In genomic region chr1:3633344-3634058, GRCh38 we compare ENCODE assay signal across 20 cellular contexts. TPM values are rescaled to one million over a fixed set of nuclear protein-coding genes. Genes with fewer than 3 reads are reported as not detected.
"Had no signal": no experiment of that assay in that cellular context is flagged by ENCODE, and none has a peak within 500 bp of the region (broad histone marks: within the 10 kb centered on the region; RNA-seq: fewer than 3 reads in every experiment).

No MANE protein-coding gene starts in this region.

- H3K27ac ChIP-seq: epithelial cell of prostate, esophagus muscularis mucosa, gastroesophageal sphincter, neutrophil, sigmoid colon had no signal

- H3K27ac Mint-ChIP-seq: dendritic cell treated with granulocyte-macrophage colony-stimulating factor and Interleukin-4, amounts not matched to agents 40 ng/mL and 50 ng/mL, for 4 days; immature natural killer cell; nephron had no signal

- H3K27me3 ChIP-seq: esophagus muscularis mucosa, gastroesophageal sphincter, neutrophil, sigmoid colon had no signal

- H3K9me3 ChIP-seq: esophagus muscularis mucosa, gastroesophageal sphincter, neutrophil, sigmoid colon had no signal

- DNase-seq: effector memory CD8-positive, alpha-beta T cell; immature natural killer cell; left colon; mesenchymal stem cell; midbrain; naive B cell; sigmoid colon; small intestine; stimulated activated CD4-positive, alpha-beta T cell treated with anti-CD3 and anti-CD28 coated beads, Interleukin-2, amount 100 ng/mL, for 48 hours; stimulated activated naive CD4-positive, alpha-beta T cell treated with Interleukin-2 at 50 U/mL for 16 hours; trophoblast cell had no signal

- H3K4me3 ChIP-seq: esophagus muscularis mucosa, gastroesophageal sphincter, lung, sigmoid colon had no signal

- H3K4me1 ChIP-seq: esophagus muscularis mucosa, gastroesophageal sphincter, sigmoid colon had no signal

- H3K27me3 Mint-ChIP-seq: dendritic cell treated with granulocyte-macrophage colony-stimulating factor and Interleukin-4, amounts not matched to agents 40 ng/mL and 50 ng/mL, for 4 days; effector memory CD8-positive, alpha-beta T cell; naive B cell had no signal

- ATAC-seq: effector memory CD8-positive, alpha-beta T cell; gastroesophageal sphincter; left colon had no signal

- H3K4me3 Mint-ChIP-seq: dendritic cell treated with granulocyte-macrophage colony-stimulating factor and Interleukin-4, amounts not matched to agents 40 ng/mL and 50 ng/mL, for 4 days; effector memory CD8-positive, alpha-beta T cell; immature natural killer cell; naive B cell; nephron had no signal

- H3K9me3 Mint-ChIP-seq: dendritic cell treated with granulocyte-macrophage colony-stimulating factor and Interleukin-4, amounts not matched to agents 40 ng/mL and 50 ng/mL, for 4 days; effector memory CD8-positive, alpha-beta T cell; immature natural killer cell; naive B cell; nephron had no signal

RNA-seq across cellular contexts. Expression of gene TP73, which starts 18.8 kb away (rescaled TPM):
- total RNA-seq: esophagus muscularis mucosa, fibroblast of villous mesenchyme, osteoblast, sigmoid colon had no signal
- polyA plus RNA-seq: immature natural killer cell had no signal
